Comparison of ENCODE assay signal across 1 cellular context in the genomic region with DNA sequence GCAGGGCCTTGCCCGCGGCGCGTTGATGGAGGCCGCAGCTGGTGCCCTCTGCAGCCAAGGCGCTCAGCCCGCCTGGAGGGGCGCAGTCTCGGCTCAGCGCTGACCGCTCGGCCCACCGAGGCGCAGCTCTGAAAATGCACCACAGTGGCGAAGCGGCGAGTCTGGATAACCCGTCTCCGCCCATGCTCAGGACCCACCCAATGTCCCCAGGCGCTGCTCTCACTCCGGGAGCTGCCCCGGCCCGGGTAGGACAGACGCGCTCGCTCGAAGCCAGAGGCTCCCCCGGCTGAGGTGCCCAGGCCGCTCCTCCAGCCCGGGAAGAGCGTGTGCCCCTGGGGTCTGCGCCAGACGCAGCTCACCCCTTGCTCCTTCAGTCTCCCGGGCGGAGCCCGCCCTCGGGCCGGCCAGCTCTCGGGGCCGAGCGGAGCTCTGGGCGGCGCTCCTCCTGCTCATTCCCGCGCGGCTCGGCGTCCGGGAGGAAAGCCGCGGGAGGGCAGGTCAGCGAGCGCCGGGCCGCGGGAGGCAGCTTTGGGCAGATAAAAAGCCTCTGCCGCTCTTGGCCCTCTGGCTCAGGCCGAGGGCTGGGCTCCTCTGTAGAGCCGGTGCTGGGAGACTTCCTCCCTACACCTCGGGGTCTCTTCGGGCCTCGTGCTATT.
TF ChIP-seq lines count a peak whose summit lies in the region.

No MANE protein-coding gene starts in this region.

TF ChIP-seq in HepG2, 621 proteins besides CTCF, POLR2A, EP300 and RAD21 (continued from another document and continues in another):
- TF ChIP-seq, protein P1, sequence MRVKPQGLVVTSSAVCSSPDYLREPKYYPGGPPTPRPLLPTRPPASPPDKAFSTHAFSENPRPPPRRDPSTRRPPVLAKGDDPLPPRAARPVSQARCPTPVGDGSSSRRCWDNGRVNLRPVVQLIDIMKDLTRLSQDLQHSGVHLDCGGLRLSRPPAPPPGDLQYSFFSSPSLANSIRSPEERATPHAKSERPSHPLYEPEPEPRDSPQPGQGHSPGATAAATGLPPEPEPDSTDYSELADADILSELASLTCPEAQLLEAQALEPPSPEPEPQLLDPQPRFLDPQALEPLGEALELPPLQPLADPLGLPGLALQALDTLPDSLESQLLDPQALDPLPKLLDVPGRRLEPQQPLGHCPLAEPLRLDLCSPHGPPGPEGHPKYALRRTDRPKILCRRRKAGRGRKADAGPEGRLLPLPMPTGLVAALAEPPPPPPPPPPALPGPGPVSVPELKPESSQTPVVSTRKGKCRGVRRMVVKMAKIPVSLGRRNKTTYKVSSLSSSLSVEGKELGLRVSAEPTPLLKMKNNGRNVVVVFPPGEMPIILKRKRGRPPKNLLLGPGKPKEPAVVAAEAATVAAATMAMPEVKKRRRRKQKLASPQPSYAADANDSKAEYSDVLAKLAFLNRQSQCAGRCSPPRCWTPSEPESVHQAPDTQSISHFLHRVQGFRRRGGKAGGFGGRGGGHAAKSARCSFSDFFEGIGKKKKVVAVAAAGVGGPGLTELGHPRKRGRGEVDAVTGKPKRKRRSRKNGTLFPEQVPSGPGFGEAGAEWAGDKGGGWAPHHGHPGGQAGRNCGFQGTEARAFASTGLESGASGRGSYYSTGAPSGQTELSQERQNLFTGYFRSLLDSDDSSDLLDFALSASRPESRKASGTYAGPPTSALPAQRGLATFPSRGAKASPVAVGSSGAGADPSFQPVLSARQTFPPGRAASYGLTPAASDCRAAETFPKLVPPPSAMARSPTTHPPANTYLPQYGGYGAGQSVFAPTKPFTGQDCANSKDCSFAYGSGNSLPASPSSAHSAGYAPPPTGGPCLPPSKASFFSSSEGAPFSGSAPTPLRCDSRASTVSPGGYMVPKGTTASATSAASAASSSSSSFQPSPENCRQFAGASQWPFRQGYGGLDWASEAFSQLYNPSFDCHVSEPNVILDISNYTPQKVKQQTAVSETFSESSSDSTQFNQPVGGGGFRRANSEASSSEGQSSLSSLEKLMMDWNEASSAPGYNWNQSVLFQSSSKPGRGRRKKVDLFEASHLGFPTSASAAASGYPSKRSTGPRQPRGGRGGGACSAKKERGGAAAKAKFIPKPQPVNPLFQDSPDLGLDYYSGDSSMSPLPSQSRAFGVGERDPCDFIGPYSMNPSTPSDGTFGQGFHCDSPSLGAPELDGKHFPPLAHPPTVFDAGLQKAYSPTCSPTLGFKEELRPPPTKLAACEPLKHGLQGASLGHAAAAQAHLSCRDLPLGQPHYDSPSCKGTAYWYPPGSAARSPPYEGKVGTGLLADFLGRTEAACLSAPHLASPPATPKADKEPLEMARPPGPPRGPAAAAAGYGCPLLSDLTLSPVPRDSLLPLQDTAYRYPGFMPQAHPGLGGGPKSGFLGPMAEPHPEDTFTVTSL (CRISPR knock-in tag; IDR thresholded peaks at IDR 0.05; ENCODE audit: borderline replicate concordance) = peak; percentile 57; the same call in 1 of the 2 replicates
- TF ChIP-seq ZNF34 (CRISPR knock-in tag; IDR thresholded peaks at IDR 0.05; ENCODE audit: borderline replicate concordance) (no peak), SRY (CRISPR knock-in tag; IDR thresholded peaks at IDR 0.05) (0 out of 2 replicates have a peak, but pooled peaks have one; percentile 68), ZZZ3 (CRISPR knock-in tag; IDR thresholded peaks at IDR 0.05; ENCODE audit: borderline replicate concordance) (no peak), LCORL (IDR thresholded peaks at IDR 0.05) (no peak), LCORL (CRISPR knock-in tag; IDR thresholded peaks at IDR 0.05) (no peak), ZNF446 (CRISPR knock-in tag; IDR thresholded peaks at IDR 0.05) (0 out of 2 replicates have a peak, but pooled peaks have one; percentile 39), ZNF841 (CRISPR knock-in tag; IDR thresholded peaks at IDR 0.05; ENCODE audit: borderline replicate concordance) (no peak), KLF16 (CRISPR knock-in tag; IDR thresholded peaks at IDR 0.05) (peak in 1 of 2 experiments; percentile 53; a peak in 1 of 4 replicates), GATAD1 (CRISPR knock-in tag; IDR thresholded peaks at IDR 0.05) (0 out of 2 replicates have a peak, but pooled peaks have one; percentile 19), ARHGAP35 (CRISPR knock-in tag; IDR thresholded peaks at IDR 0.05; ENCODE audit: borderline replicate concordance) (peak; percentile 51; the same call in 1 of the 2 replicates), KDM4B (CRISPR knock-in tag; IDR thresholded peaks at IDR 0.05) (no peak), ELF1 (CRISPR knock-in tag; IDR thresholded peaks at IDR 0.05) (no peak), SMARCC2 (IDR thresholded peaks at IDR 0.05) (no peak), ZNF557 (CRISPR knock-in tag; IDR thresholded peaks at IDR 0.05) (no peak), ZFAT (CRISPR knock-in tag; conservative IDR thresholded peaks at IDR 0.05) (no peak), ZNF547 (CRISPR knock-in tag; IDR thresholded peaks at IDR 0.05) (peak; percentile 94), RNF2 (conservative IDR thresholded peaks at IDR 0.05; ENCODE audit: low read depth) (peak; percentile 69; the same call in 1 of the 2 replicates), ARNTL (CRISPR knock-in tag; IDR thresholded peaks at IDR 0.05) (peak; percentile 38; the same call in 1 of the 2 replicates)
- TF ChIP-seq, protein P2, sequence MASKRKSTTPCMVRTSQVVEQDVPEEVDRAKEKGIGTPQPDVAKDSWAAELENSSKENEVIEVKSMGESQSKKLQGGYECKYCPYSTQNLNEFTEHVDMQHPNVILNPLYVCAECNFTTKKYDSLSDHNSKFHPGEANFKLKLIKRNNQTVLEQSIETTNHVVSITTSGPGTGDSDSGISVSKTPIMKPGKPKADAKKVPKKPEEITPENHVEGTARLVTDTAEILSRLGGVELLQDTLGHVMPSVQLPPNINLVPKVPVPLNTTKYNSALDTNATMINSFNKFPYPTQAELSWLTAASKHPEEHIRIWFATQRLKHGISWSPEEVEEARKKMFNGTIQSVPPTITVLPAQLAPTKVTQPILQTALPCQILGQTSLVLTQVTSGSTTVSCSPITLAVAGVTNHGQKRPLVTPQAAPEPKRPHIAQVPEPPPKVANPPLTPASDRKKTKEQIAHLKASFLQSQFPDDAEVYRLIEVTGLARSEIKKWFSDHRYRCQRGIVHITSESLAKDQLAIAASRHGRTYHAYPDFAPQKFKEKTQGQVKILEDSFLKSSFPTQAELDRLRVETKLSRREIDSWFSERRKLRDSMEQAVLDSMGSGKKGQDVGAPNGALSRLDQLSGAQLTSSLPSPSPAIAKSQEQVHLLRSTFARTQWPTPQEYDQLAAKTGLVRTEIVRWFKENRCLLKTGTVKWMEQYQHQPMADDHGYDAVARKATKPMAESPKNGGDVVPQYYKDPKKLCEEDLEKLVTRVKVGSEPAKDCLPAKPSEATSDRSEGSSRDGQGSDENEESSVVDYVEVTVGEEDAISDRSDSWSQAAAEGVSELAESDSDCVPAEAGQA (IDR thresholded peaks at IDR 0.05; ENCODE audit: low read depth) = no peak
- TF ChIP-seq, protein P2 (CRISPR knock-in tag; IDR thresholded peaks at IDR 0.05; ENCODE audit: borderline replicate concordance) = 0 out of 2 replicates have a peak, but pooled peaks have one; percentile 16
- TF ChIP-seq, protein P3, sequence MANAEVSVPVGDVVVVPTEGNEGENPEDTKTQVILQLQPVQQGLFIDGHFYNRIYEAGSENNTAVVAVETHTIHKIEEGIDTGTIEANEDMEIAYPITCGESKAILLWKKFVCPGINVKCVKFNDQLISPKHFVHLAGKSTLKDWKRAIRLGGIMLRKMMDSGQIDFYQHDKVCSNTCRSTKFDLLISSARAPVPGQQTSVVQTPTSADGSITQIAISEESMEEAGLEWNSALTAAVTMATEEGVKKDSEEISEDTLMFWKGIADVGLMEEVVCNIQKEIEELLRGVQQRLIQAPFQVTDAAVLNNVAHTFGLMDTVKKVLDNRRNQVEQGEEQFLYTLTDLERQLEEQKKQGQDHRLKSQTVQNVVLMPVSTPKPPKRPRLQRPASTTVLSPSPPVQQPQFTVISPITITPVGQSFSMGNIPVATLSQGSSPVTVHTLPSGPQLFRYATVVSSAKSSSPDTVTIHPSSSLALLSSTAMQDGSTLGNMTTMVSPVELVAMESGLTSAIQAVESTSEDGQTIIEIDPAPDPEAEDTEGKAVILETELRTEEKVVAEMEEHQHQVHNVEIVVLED (CRISPR knock-in tag; IDR thresholded peaks at IDR 0.05; ENCODE audit: borderline replicate concordance) = peak; percentile 48; the same call in 1 of the 2 replicates
- TF ChIP-seq, protein P4, sequence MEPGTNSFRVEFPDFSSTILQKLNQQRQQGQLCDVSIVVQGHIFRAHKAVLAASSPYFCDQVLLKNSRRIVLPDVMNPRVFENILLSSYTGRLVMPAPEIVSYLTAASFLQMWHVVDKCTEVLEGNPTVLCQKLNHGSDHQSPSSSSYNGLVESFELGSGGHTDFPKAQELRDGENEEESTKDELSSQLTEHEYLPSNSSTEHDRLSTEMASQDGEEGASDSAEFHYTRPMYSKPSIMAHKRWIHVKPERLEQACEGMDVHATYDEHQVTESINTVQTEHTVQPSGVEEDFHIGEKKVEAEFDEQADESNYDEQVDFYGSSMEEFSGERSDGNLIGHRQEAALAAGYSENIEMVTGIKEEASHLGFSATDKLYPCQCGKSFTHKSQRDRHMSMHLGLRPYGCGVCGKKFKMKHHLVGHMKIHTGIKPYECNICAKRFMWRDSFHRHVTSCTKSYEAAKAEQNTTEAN (CRISPR knock-in tag; conservative IDR thresholded peaks at IDR 0.05) = no peak
- TF ChIP-seq, protein P5, sequence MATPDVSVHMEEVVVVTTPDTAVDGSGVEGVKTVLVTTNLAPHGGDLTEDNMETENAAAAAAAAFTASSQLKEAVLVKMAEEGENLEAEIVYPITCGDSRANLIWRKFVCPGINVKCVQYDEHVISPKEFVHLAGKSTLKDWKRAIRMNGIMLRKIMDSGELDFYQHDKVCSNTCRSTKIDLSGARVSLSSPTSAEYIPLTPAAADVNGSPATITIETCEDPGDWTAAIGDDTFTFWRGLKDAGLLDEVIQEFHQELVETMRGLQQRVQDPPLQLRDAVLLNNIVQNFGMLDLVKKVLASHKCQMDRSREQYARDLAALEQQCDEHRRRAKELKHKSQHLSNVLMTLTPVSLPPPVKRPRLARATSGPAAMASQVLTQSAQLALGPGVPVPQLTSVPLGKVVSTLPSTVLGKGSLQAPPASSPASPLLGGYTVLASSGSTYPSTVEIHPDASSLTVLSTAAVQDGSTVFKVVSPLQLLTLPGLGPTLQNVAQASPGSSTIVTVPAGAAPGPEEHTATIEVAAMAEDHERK (CRISPR knock-in tag; IDR thresholded peaks at IDR 0.05; ENCODE audit: low read depth) = no peak
- TF ChIP-seq, protein P6, sequence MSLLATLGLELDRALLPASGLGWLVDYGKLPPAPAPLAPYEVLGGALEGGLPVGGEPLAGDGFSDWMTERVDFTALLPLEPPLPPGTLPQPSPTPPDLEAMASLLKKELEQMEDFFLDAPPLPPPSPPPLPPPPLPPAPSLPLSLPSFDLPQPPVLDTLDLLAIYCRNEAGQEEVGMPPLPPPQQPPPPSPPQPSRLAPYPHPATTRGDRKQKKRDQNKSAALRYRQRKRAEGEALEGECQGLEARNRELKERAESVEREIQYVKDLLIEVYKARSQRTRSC (CRISPR knock-in tag; IDR thresholded peaks at IDR 0.05; ENCODE audit: low read depth) = no peak
- TF ChIP-seq, protein P7, sequence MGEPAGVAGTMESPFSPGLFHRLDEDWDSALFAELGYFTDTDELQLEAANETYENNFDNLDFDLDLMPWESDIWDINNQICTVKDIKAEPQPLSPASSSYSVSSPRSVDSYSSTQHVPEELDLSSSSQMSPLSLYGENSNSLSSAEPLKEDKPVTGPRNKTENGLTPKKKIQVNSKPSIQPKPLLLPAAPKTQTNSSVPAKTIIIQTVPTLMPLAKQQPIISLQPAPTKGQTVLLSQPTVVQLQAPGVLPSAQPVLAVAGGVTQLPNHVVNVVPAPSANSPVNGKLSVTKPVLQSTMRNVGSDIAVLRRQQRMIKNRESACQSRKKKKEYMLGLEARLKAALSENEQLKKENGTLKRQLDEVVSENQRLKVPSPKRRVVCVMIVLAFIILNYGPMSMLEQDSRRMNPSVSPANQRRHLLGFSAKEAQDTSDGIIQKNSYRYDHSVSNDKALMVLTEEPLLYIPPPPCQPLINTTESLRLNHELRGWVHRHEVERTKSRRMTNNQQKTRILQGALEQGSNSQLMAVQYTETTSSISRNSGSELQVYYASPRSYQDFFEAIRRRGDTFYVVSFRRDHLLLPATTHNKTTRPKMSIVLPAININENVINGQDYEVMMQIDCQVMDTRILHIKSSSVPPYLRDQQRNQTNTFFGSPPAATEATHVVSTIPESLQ (CRISPR knock-in tag; conservative IDR thresholded peaks at IDR 0.05) = no peak
- TF ChIP-seq, protein P8, sequence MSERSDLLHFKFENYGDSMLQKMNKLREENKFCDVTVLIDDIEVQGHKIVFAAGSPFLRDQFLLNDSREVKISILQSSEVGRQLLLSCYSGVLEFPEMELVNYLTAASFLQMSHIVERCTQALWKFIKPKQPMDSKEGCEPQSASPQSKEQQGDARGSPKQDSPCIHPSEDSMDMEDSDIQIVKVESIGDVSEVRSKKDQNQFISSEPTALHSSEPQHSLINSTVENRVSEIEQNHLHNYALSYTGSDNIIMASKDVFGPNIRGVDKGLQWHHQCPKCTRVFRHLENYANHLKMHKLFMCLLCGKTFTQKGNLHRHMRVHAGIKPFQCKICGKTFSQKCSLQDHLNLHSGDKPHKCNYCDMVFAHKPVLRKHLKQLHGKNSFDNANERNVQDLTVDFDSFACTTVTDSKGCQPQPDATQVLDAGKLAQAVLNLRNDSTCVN (CRISPR knock-in tag; IDR thresholded peaks at IDR 0.05; ENCODE audit: borderline replicate concordance) = no peak
- TF ChIP-seq, protein P9, sequence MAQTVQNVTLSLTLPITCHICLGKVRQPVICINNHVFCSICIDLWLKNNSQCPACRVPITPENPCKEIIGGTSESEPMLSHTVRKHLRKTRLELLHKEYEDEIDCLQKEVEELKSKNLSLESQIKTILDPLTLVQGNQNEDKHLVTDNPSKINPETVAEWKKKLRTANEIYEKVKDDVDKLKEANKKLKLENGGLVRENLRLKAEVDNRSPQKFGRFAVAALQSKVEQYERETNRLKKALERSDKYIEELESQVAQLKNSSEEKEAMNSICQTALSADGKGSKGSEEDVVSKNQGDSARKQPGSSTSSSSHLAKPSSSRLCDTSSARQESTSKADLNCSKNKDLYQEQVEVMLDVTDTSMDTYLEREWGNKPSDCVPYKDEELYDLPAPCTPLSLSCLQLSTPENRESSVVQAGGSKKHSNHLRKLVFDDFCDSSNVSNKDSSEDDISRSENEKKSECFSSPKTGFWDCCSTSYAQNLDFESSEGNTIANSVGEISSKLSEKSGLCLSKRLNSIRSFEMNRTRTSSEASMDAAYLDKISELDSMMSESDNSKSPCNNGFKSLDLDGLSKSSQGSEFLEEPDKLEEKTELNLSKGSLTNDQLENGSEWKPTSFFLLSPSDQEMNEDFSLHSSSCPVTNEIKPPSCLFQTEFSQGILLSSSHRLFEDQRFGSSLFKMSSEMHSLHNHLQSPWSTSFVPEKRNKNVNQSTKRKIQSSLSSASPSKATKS (CRISPR knock-in tag; IDR thresholded peaks at IDR 0.05) = no peak
